In the genomic region with DNA sequence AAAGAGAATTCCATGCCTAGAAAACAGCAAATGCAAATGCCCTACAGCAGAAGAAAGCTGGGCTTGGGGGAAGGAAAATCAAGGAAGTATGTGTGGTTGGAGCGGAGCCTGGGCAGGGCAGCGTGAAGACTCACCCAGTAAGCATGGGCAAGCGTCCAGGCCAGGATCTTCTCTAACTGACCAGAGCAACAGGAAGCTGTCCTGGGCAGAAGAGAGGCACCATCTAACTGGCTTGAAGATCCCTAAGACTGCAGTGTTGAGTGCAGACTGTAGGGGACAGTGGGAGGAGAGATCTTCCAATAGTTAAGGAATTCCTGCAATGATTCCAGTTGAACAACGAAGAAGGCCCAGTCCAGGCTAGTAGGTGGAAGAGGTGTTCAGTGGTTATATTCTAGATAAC, we compare ENCODE assay signal across 21 cellular contexts. TPM values are rescaled to one million over a fixed set of nuclear protein-coding genes. Genes with fewer than 3 reads are reported as not detected.
DNase-seq lines count a peak whose midpoint lies in the region; ATAC-seq, FAIRE-seq and TF ChIP-seq lines count a peak whose summit lies in the region.
"Had no signal": no experiment of that assay in that cellular context is flagged by ENCODE, and none has a peak within 500 bp of the region (broad histone marks: within the 10 kb centered on the region; RNA-seq: fewer than 3 reads in every experiment).

No MANE protein-coding gene starts in this region.

- in situ Hi-C loops in HAP-1 (cut with MboI; ENCODE audit: low sequenced_read_pairs) = no loop called here

- no peak for TF ChIP-seq EP300 in esophagus muscularis mucosa (IDR thresholded peaks at IDR 0.05)

- no peak for FAIRE-seq in urothelium cell line (lab: Jason Lieb, UNC)
- FAIRE-seq: H54 had no signal

- H3K4me1 ChIP-seq in esophagus muscularis mucosa (no peaks in the 10 kb centered on the region), HAP-1 (peaks cover 6% of the 10 kb centered on the region)
- H3K4me1 ChIP-seq: left lung, vagina had no signal

- H3K27ac ChIP-seq in esophagus muscularis mucosa (replicated peaks in 1 of 4) = no peak overlapping the region
- H3K27ac ChIP-seq: left lung, vagina, WERI-Rb-1 had no signal

- 87% methylated on average over 4 of the region's 4 CpGs for WGBS in esophagus muscularis mucosa

- H3K9me3 ChIP-seq in MG63 (no peaks in the 10 kb centered on the region), esophagus muscularis mucosa (no peaks in the 10 kb centered on the region), HAP-1 (no peaks in the 10 kb centered on the region)
- H3K9me3 ChIP-seq: left lung, vagina had no signal

- H3K27me3 ChIP-seq in MG63 = no peaks in the 10 kb centered on the region
- no peaks in the 10 kb centered on the region for H3K27me3 ChIP-seq in esophagus muscularis mucosa
- H3K27me3 ChIP-seq in HAP-1 (ENCODE audit: low read depth) = no peaks in the 10 kb centered on the region
- H3K27me3 ChIP-seq: left lung, vagina had no signal

- H3K4me3 ChIP-seq in MG63 (no peak overlapping the region), esophagus muscularis mucosa (no peak overlapping the region), HAP-1 (no peak overlapping the region)
- H3K4me3 ChIP-seq: left lung, vagina had no signal

- intact Hi-C loops in esophagus muscularis mucosa (cut with DNase I) (no loop called here), sciatic nerve (cut with DNase I) (no loop called here)

- TF ChIP-seq POLR2A in esophagus muscularis mucosa (IDR thresholded peaks at IDR 0.05; ENCODE audit: low read depth) = no peak

- TF ChIP-seq CTCF in esophagus muscularis mucosa (IDR thresholded peaks at IDR 0.05) = no peak

- ATAC-seq in sciatic nerve (no peak), HG02840 (IDR thresholded peaks at IDR 0.05; ENCODE audit: low FRiP score, unreplicated experiment) (no peak)
- ATAC-seq: activated CD8-positive, alpha-beta T cell treated with anti-CD3 and anti-CD28 coated beads, Interleukin-2, amount 10 ng/mL, durations not matched to agents 7 days and 5 days; activated naive CD8-positive, alpha-beta T cell treated with anti-CD3 and anti-CD28 coated beads, Interleukin-2, amount 50 U/mL, for 24 hours; left lung; naive thymus-derived CD4-positive, alpha-beta T cell had no signal

- H3K36me3 ChIP-seq in MG63 (no peaks in the 10 kb centered on the region), esophagus muscularis mucosa (no peaks in the 10 kb centered on the region), HAP-1 (replicated peaks) (no peaks in the 10 kb centered on the region)
- H3K36me3 ChIP-seq: left lung, vagina, WERI-Rb-1 had no signal

- DNase-seq in Ammon's horn (ENCODE audit: low spot score) (peak; percentile 68), MG63 (peak; percentile 85), esophagus muscularis mucosa (ENCODE audit: extremely low spot score) (peak; percentile 68), myocyte (ENCODE audit: low read depth) (peak; percentile 69), urothelium cell line (ENCODE audit: low spot score) (no peak), sciatic nerve (ENCODE audit: low spot score) (no peak), HAP-1 (ENCODE audit: low spot score in 2 of 2) (no peak)
- DNase-seq: activated CD8-positive, alpha-beta T cell treated with anti-CD3 and anti-CD28 coated beads, Interleukin-2, amount 10 ng/mL, durations not matched to agents 7 days and 5 days; activated naive CD8-positive, alpha-beta T cell treated with anti-CD3 and anti-CD28 coated beads, Interleukin-2, amount 50 U/mL, for 24 hours; central memory CD4-positive, alpha-beta T cell; COR-L47; effector CD8-positive, alpha-beta T cell; naive thymus-derived CD4-positive, alpha-beta T cell; NCI-H2081; NCI-H69; WERI-Rb-1 had no signal

RNA-seq across cellular contexts. Expression of a gene that starts 57.9 kb away (rescaled TPM):
- 5.0 TPM in 1 of 2 replicates, not detected in the other for total RNA-seq in MG63 (2014; rRNA removed; shearing (Covaris generic); ENCODE audit: low replicate concordance)
- total RNA-seq in esophagus muscularis mucosa = not detected
- 0.37 TPM in 1 of 2 replicates, not detected in the other for total RNA-seq in myocyte
- not detected for polyA plus RNA-seq in myocyte (2012)
- total RNA-seq in sciatic nerve = not detected
- total RNA-seq: activated CD8-positive, alpha-beta T cell treated with anti-CD3 and anti-CD28 coated beads, Interleukin-2, amount 10 ng/mL, durations not matched to agents 7 days and 5 days; G401; left lung; naive thymus-derived CD4-positive, alpha-beta T cell; vagina had no signal
- polyA plus RNA-seq: naive thymus-derived CD4-positive, alpha-beta T cell had no signal

Comparison
In these comparisons a context has a peak if more than half of its experiments do, and no peak if none do; other contexts are left out.
1. DNase-seq: peak in Ammon's horn (single experiment), MG63 (single experiment), esophagus muscularis mucosa (single experiment) and myocyte (single experiment); none in urothelium cell line (single experiment), sciatic nerve (single experiment) and HAP-1 (0 of 2).